Comparison of ENCODE assay signal across 18 cellular contexts in genomic region chr18:35155403-35156117, GRCh38.
DNase-seq lines count a peak whose midpoint lies in the region; ATAC-seq, FAIRE-seq and TF ChIP-seq lines count a peak whose summit lies in the region.
"Had no signal": no experiment of that assay in that cellular context is flagged by ENCODE, and none has a peak within 500 bp of the region (broad histone marks: within the 10 kb centered on the region; RNA-seq: fewer than 3 reads in every experiment).

No MANE protein-coding gene starts in this region.

- H3K9me3 ChIP-seq in Karpas-422 (ENCODE audit: low read length) (no peaks in the 10 kb centered on the region), K562 (replicated peaks; ENCODE audit: control insufficient read depth, insufficient read depth, low read depth, low read length) (no peaks in the 10 kb centered on the region)
- no peaks in the 10 kb centered on the region for H3K9me3 ChIP-seq in CD4-positive, alpha-beta memory T cell (ENCODE audit: control insufficient read depth in 1 of 2, low read length in 2 of 2)

- H3K27ac Mint-ChIP-seq in CD4-positive, alpha-beta memory T cell = peak overlapping the region in 2 of 7 donors; percentile 23 to 63
- H3K27ac Mint-ChIP-seq: T-helper 2 cell treated with Interferon-gamma antibody and Interleukin-4, amounts not matched to agents 5 μg/mL and 100 μg/mL, for 36 hours had no signal

- H3K79me2 ChIP-seq in Karpas-422 (ENCODE audit: low read length) (no peaks in the 10 kb centered on the region), K562 (ENCODE audit: control insufficient read depth, insufficient read depth, low read length) (no peaks in the 10 kb centered on the region)

- POLR2A ChIA-PET in K562 (lab: Yijun Ruan, JAX) = no interaction called here
- POLR2A ChIA-PET in CD4-positive, alpha-beta memory T cell (lab: Charles Lee; ENCODE audit: partially characterized antibody) = no interaction called here

- DNase-seq in AG10803 (ENCODE audit: low read depth) (peak; percentile 14), Karpas-422 (no peak), K562 (ENCODE audit: extremely low read depth in 1 of 4, low spot score in 3 of 4) (no peak), iPS-NIHi11 (ENCODE audit: low spot score) (peak; percentile 33)
- DNase-seq in CD4-positive, alpha-beta memory T cell = no peak
- DNase-seq: activated CD4-positive, alpha-beta T cell treated with anti-CD3 and anti-CD28 coated beads, Interleukin-2, amount 50 U/mL, for 1 hour; activated T-cell treated with anti-CD3 and anti-CD28 coated beads, Interleukin-2, amount 50 U/mL, for 1 hour; AML-193; DMS153; NCI-H1694; NCI-H524 had no signal

- in situ Hi-C loops in K562 (cut with MboI) = no loop called here

- no peak for TF ChIP-seq CTCF in AG10803 (conservative IDR thresholded peaks at IDR 0.05; ENCODE audit: low read length)
- no peak for TF ChIP-seq CTCF in K562 (IDR thresholded peaks at IDR 0.05 in 2 of 3, conservative IDR thresholded peaks at IDR 0.05 in 1 of 3; ENCODE audit: insufficient read depth in 2 of 3, low read depth in 1 of 3, low read length in 3 of 3)

- BruUV-seq in K562 (replicated peaks; lab: Mats Ljungman, UMichigan) = no TSS peak

- H3K4me3 Mint-ChIP-seq in CD4-positive, alpha-beta memory T cell = no peak overlapping the region
- H3K4me3 Mint-ChIP-seq: T-helper 2 cell treated with Interferon-gamma antibody and Interleukin-4, amounts not matched to agents 5 μg/mL and 100 μg/mL, for 36 hours had no signal

- H3K27ac ChIP-seq in Karpas-422 (ENCODE audit: low read length) (peak overlapping the region; percentile 34), K562 (ENCODE audit: extremely low read depth, low read depth, low read length) (no peak overlapping the region)
- no peak overlapping the region for H3K27ac ChIP-seq in CD4-positive, alpha-beta memory T cell (ENCODE audit: low read depth, low read length)
- H3K27ac ChIP-seq: KMS-11 had no signal

- H3K27me3 Mint-ChIP-seq in CD4-positive, alpha-beta memory T cell = peaks cover 2 to 4% of the 10 kb centered on the region in 2 donors

- H3K27me3 ChIP-seq in Karpas-422 (ENCODE audit: low read length) (no peaks in the 10 kb centered on the region), K562 (ENCODE audit: control insufficient read depth in 2 of 2, insufficient read depth in 2 of 2, low read length in 2 of 2) (peaks cover 0 to 5% of the 10 kb centered on the region in 2 experiments; a peak in 1 of 5 replicates)
- H3K27me3 ChIP-seq in CD4-positive, alpha-beta memory T cell (ENCODE audit: insufficient read depth, low read length) = no peaks in the 10 kb centered on the region

- H2AFZ ChIP-seq in Karpas-422 (ENCODE audit: low read length) (no peak overlapping the region), K562 (ENCODE audit: low read depth, low read length) (peak overlapping the region; percentile 29; the same call in 1 of the 2 replicates)

- CTCF ChIA-PET in K562 (lab: Yijun Ruan, JAX; ENCODE audit: low intra/inter-chr PET ratio) = no interaction called here
- CTCF ChIA-PET in CD4-positive, alpha-beta memory T cell (lab: Charles Lee; ENCODE audit: partially characterized antibody) = no interaction called here

- H3K9ac ChIP-seq in Karpas-422 (ENCODE audit: low read length) = no peak overlapping the region
- no peak overlapping the region; a peak in 1 of 4 replicates for H3K9ac ChIP-seq in K562 (ENCODE audit: insufficient read depth in 1 of 2, low read depth in 2 of 2, low read length in 2 of 2)
- H3K9ac ChIP-seq: KMS-11 had no signal

- no peak for FAIRE-seq in K562 (lab: Jason Lieb, UNC)
- FAIRE-seq: H1 had no signal

- H3K9me3 Mint-ChIP-seq in CD4-positive, alpha-beta memory T cell = peaks cover 0 to 2% (median 0%) of the 10 kb centered on the region in 8 donors

- no peak for TF ChIP-seq EP300 in K562 (IDR thresholded peaks at IDR 0.05; ENCODE audit: low read length)

- H3K4me3 ChIP-seq in AG10803 (ENCODE audit: low read length) (no peak overlapping the region), Karpas-422 (ENCODE audit: low read length) (no peak overlapping the region), K562 (no peak overlapping the region)
- no peak overlapping the region for H3K4me3 ChIP-seq in CD4-positive, alpha-beta memory T cell (ENCODE audit: low read length in 2 of 2)
- H3K4me3 ChIP-seq: smooth muscle cell had no signal

- H3K9me2 ChIP-seq in Karpas-422 (replicated peaks; ENCODE audit: insufficient read depth, low read length) = no peaks in the 10 kb centered on the region

- ATAC-seq in K562 = peak; percentile 55; the same call in 2 of the 3 replicates
- ATAC-seq in HG02870 (IDR thresholded peaks at IDR 0.05; ENCODE audit: unreplicated experiment) = no peak
- ATAC-seq in GM19035 (IDR thresholded peaks at IDR 0.05; ENCODE audit: unreplicated experiment) = no peak
- ATAC-seq in HG03025 (IDR thresholded peaks at IDR 0.05; ENCODE audit: low FRiP score, unreplicated experiment) = no peak

- H3K9me1 ChIP-seq in K562 (ENCODE audit: control insufficient read depth, insufficient read depth, low read length) = no peaks in the 10 kb centered on the region

- peaks cover 41% of the 10 kb centered on the region for H3K4me1 ChIP-seq in Karpas-422 (ENCODE audit: low read length)
- no peaks in the 10 kb centered on the region; a peak in 1 of 5 replicates for H3K4me1 ChIP-seq in K562 (replicated peaks in 1 of 2; ENCODE audit: control insufficient read depth in 2 of 2, insufficient read depth in 2 of 2, low read length in 2 of 2)
- peaks cover 6% of the 10 kb centered on the region for H3K4me1 ChIP-seq in CD4-positive, alpha-beta memory T cell (ENCODE audit: insufficient read depth, low read length)

- 20% methylated on average over 8 of the region's 8 CpGs for WGBS in K562 (ENCODE audit: insufficient coverage, low coverage, missing lambda C conversion rate)

- peaks cover 11 to 23% (median 13%) of the 10 kb centered on the region in 4 donors for H3K4me1 Mint-ChIP-seq in CD4-positive, alpha-beta memory T cell

- no peaks in the 10 kb centered on the region for H3K36me3 Mint-ChIP-seq in CD4-positive, alpha-beta memory T cell

- no peak for TF ChIP-seq RAD21 in K562 (CRISPR knock-in tag; conservative IDR thresholded peaks at IDR 0.05 in 1 of 2, IDR thresholded peaks at IDR 0.05 in 1 of 2)

- H3K36me3 ChIP-seq in Karpas-422 (ENCODE audit: insufficient read depth, low read length) (no peaks in the 10 kb centered on the region), K562 (ENCODE audit: control insufficient read depth, insufficient read depth, low read length) (no peaks in the 10 kb centered on the region)
- no peaks in the 10 kb centered on the region for H3K36me3 ChIP-seq in CD4-positive, alpha-beta memory T cell (ENCODE audit: insufficient read depth, low read length)

- no peak for TF ChIP-seq POLR2A in K562 (conservative IDR thresholded peaks at IDR 0.05)

- H4K20me1 ChIP-seq in Karpas-422 (ENCODE audit: insufficient read depth, low read depth, low read length) (no peaks in the 10 kb centered on the region), K562 (replicated peaks; ENCODE audit: control insufficient read depth, insufficient read depth, low read length) (no peaks in the 10 kb centered on the region)

- intact Hi-C loops in K562 (cut with micrococcal nuclease) = no loop called here
- intact Hi-C loops in CD4-positive, alpha-beta memory T cell (cut with micrococcal nuclease) = no loop called here

- H3K4me2 ChIP-seq in Karpas-422 (ENCODE audit: low read depth, low read length, poor library complexity, severe bottlenecking) (no peak overlapping the region), K562 (ENCODE audit: insufficient read depth, low read length) (no peak overlapping the region)
- H3K4me2 ChIP-seq: KMS-11, smooth muscle cell had no signal

TF ChIP-seq in K562, 482 proteins besides CTCF, POLR2A, EP300 and RAD21:
- TF ChIP-seq NUFIP1 (IDR thresholded peaks at IDR 0.05; ENCODE audit: partially characterized antibody) = no peak
- no peak for TF ChIP-seq NELFE (IDR thresholded peaks at IDR 0.05; ENCODE audit: insufficient read depth, insufficient read length)
- TF ChIP-seq, protein P1, sequence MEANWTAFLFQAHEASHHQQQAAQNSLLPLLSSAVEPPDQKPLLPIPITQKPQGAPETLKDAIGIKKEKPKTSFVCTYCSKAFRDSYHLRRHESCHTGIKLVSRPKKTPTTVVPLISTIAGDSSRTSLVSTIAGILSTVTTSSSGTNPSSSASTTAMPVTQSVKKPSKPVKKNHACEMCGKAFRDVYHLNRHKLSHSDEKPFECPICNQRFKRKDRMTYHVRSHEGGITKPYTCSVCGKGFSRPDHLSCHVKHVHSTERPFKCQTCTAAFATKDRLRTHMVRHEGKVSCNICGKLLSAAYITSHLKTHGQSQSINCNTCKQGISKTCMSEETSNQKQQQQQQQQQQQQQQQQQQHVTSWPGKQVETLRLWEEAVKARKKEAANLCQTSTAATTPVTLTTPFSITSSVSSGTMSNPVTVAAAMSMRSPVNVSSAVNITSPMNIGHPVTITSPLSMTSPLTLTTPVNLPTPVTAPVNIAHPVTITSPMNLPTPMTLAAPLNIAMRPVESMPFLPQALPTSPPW (CRISPR knock-in tag; IDR thresholded peaks at IDR 0.05) = peak; percentile 25; the same call in 1 of the 2 replicates
- TF ChIP-seq TBL1XR1 (IDR thresholded peaks at IDR 0.05; ENCODE audit: low read length in 2 of 2) = no peak
- TF ChIP-seq NFE2L1 (tag; IDR thresholded peaks at IDR 0.05; ENCODE audit: borderline replicate concordance, low read depth) = no peak
- no peak for TF ChIP-seq E2F5 (CRISPR knock-in tag; IDR thresholded peaks at IDR 0.05)
- TF ChIP-seq, protein P2, sequence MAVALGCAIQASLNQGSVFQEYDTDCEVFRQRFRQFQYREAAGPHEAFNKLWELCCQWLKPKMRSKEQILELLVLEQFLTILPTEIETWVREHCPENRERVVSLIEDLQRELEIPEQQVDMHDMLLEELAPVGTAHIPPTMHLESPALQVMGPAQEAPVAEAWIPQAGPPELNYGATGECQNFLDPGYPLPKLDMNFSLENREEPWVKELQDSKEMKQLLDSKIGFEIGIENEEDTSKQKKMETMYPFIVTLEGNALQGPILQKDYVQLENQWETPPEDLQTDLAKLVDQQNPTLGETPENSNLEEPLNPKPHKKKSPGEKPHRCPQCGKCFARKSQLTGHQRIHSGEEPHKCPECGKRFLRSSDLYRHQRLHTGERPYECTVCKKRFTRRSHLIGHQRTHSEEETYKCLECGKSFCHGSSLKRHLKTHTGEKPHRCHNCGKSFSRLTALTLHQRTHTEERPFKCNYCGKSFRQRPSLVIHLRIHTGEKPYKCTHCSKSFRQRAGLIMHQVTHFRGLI (CRISPR knock-in tag; IDR thresholded peaks at IDR 0.05) = no peak
- peak; percentile 39; the same call in 1 of the 2 replicates for TF ChIP-seq ESRRA (IDR thresholded peaks at IDR 0.05; ENCODE audit: borderline replicate concordance, low read depth)

Comparison
In these comparisons a context has a peak if more than half of its experiments do, and no peak if none do; other contexts are left out.
1. DNase-seq: peak in AG10803 (single experiment) and iPS-NIHi11 (single experiment); none in Karpas-422 (single experiment), K562 (0 of 4) and CD4-positive, alpha-beta memory T cell (0 of 5).